ENCODE assay signal across 12 cellular contexts in the genomic region with DNA sequence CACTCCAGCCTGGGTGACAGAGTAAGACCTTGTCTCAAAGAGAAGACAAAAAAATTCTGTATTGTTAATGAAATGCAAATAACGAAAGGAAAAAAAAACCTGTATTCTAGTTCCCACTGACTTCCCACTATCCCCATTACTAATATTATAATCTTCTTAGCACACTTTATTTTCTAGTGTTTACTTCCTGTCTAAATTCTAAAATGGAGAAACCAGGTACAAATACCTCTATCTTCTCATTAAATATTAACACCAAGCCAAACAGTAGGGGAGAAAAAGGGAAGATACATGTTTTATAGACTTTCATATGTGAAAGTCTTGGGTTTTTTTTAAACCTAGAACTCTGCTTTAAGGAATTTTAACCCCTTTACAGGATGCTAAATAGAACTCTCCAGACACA.
"Had no signal": no experiment of that assay in that cellular context is flagged by ENCODE, and none has a peak within 500 bp of the region (broad histone marks: within the 10 kb centered on the region; RNA-seq: fewer than 3 reads in every experiment).

No MANE protein-coding gene starts in this region.

- H3K36me3 Mint-ChIP-seq: activated naive CD8-positive, alpha-beta T cell treated with anti-CD3 and anti-CD28 coated beads for 36 hours; memory B cell had no signal

- ATAC-seq: activated CD8-positive, alpha-beta memory T cell treated with anti-CD3 and anti-CD28 coated beads, Interleukin-2, amount 10 ng/mL, durations not matched to agents 7 days and 5 days had no signal

- H3K27ac Mint-ChIP-seq: activated CD8-positive, alpha-beta memory T cell treated with anti-CD3 and anti-CD28 coated beads, Interleukin-2, amount 10 ng/mL, durations not matched to agents 7 days and 5 days; activated naive CD8-positive, alpha-beta T cell treated with anti-CD3 and anti-CD28 coated beads for 36 hours; activated T-cell treated with anti-CD3 and anti-CD28 coated beads, Interleukin-2, amount 50 U/mL, for 24 hours; memory B cell had no signal

- H3K4me3 Mint-ChIP-seq: activated CD8-positive, alpha-beta memory T cell treated with anti-CD3 and anti-CD28 coated beads, Interleukin-2, amount 10 ng/mL, durations not matched to agents 7 days and 5 days; activated naive CD8-positive, alpha-beta T cell treated with anti-CD3 and anti-CD28 coated beads for 36 hours; activated T-cell treated with anti-CD3 and anti-CD28 coated beads, Interleukin-2, amount 50 U/mL, for 24 hours; memory B cell had no signal

- H3K9me3 Mint-ChIP-seq: activated naive CD8-positive, alpha-beta T cell treated with anti-CD3 and anti-CD28 coated beads for 36 hours; activated T-cell treated with anti-CD3 and anti-CD28 coated beads, Interleukin-2, amount 50 U/mL, for 24 hours; memory B cell had no signal

- DNase-seq: activated CD4-positive, alpha-beta T cell treated with anti-CD3 and anti-CD28 coated beads, Interleukin-2, amount 50 U/mL, for 4 hours; activated CD8-positive, alpha-beta memory T cell treated with anti-CD3 and anti-CD28 coated beads, Interleukin-2, amount 10 ng/mL, durations not matched to agents 7 days and 5 days; activated gamma-delta T cell treated with Interleukin-2 at 50 U/mL for 16 hours; activated naive CD8-positive, alpha-beta T cell treated with anti-CD3 and anti-CD28 coated beads for 36 hours; activated T-cell treated with anti-CD3 and anti-CD28 coated beads, Interleukin-2, amount 50 U/mL, for 24 hours; dermis blood vessel endothelial cell; glutamatergic neuron; left colon; T-helper 2 cell; tibial artery had no signal

- H3K27ac ChIP-seq: tibial artery had no signal

- H3K4me3 ChIP-seq: skin epidermis, tibial artery had no signal

- H3K27me3 Mint-ChIP-seq: activated CD8-positive, alpha-beta memory T cell treated with anti-CD3 and anti-CD28 coated beads, Interleukin-2, amount 10 ng/mL, durations not matched to agents 7 days and 5 days; activated naive CD8-positive, alpha-beta T cell treated with anti-CD3 and anti-CD28 coated beads for 36 hours; activated T-cell treated with anti-CD3 and anti-CD28 coated beads, Interleukin-2, amount 50 U/mL, for 24 hours; memory B cell had no signal

- H3K27me3 ChIP-seq: tibial artery had no signal

- H3K9me3 ChIP-seq: tibial artery had no signal

- H3K36me3 ChIP-seq: tibial artery had no signal
